26 cellular contexts compared by ENCODE assay signal in genomic region chr5:77316871-77317661, GRCh38.
DNase-seq lines count a peak whose midpoint lies in the region; FAIRE-seq and TF ChIP-seq lines count a peak whose summit lies in the region.
"Had no signal": no experiment of that assay in that cellular context is flagged by ENCODE, and none has a peak within 500 bp of the region (broad histone marks: within the 10 kb centered on the region; RNA-seq: fewer than 3 reads in every experiment).

No MANE protein-coding gene starts in this region.

- TF ChIP-seq CTCF in fibroblast of villous mesenchyme (IDR thresholded peaks at IDR 0.05; ENCODE audit: insufficient read depth, low read depth, low read length) (no peak), uterus (IDR thresholded peaks at IDR 0.05) (no peak), stomach (IDR thresholded peaks at IDR 0.05) (no peak)

- WGBS in stomach, 5 donors: 63 to 86% (median 75%) methylated on average over 1 of the region's 1 CpG

- H3K36me3 ChIP-seq in uterus (no peaks in the 10 kb centered on the region), stomach (no peaks in the 10 kb centered on the region)
- H3K36me3 ChIP-seq: brain microvascular endothelial cell, esophagus muscularis mucosa, left ventricle myocardium inferior, Peyer's patch, WERI-Rb-1 had no signal

- H3K4me1 ChIP-seq in uterus: no peaks in the 10 kb centered on the region
- H3K4me1 ChIP-seq in stomach: no peaks in the 10 kb centered on the region
- H3K4me1 ChIP-seq: esophagus muscularis mucosa, left ventricle myocardium inferior, parathyroid adenoma, Peyer's patch had no signal

- TF ChIP-seq EP300 in stomach (IDR thresholded peaks at IDR 0.05): no peak

- H3K9me3 ChIP-seq in uterus (no peaks in the 10 kb centered on the region), stomach (no peaks in the 10 kb centered on the region)
- H3K9me3 ChIP-seq: esophagus muscularis mucosa, left ventricle myocardium inferior, Peyer's patch had no signal

- no peak overlapping the region for H3K4me3 ChIP-seq in fibroblast of villous mesenchyme (ENCODE audit: low read depth, low read length)
- H3K4me3 ChIP-seq in uterus: no peak overlapping the region
- no peak overlapping the region for H3K4me3 ChIP-seq in stomach
- H3K4me3 ChIP-seq: coronary artery, esophagus muscularis mucosa, left ventricle myocardium inferior, Peyer's patch had no signal

- no peak for FAIRE-seq in GM12892 (lab: Jason Lieb, UNC)
- FAIRE-seq: H1 had no signal

- H3K27ac ChIP-seq in uterus (peak overlapping the region; percentile 19 to 37), stomach (no peak overlapping the region)
- H3K27ac ChIP-seq: brain microvascular endothelial cell, coronary artery, esophagus muscularis mucosa, left ventricle myocardium inferior, parathyroid adenoma, Peyer's patch, WERI-Rb-1 had no signal

- H3K27me3 ChIP-seq in uterus (no peaks in the 10 kb centered on the region), stomach (no peaks in the 10 kb centered on the region)
- H3K27me3 ChIP-seq: brain microvascular endothelial cell, esophagus muscularis mucosa, Peyer's patch had no signal

- TF ChIP-seq POLR2A in uterus (IDR thresholded peaks at IDR 0.05): no peak
- no peak for TF ChIP-seq POLR2A in GM12892 (IDR thresholded peaks at IDR 0.05; ENCODE audit: low read depth, low read length)
- TF ChIP-seq POLR2A in stomach (IDR thresholded peaks at IDR 0.05): no peak

- intact Hi-C loops in uterus (cut with DNase I; ENCODE audit: low total_unique reads): no loop called here
- intact Hi-C loops in stomach (cut with DNase I; ENCODE audit: low total_unique reads): no loop called here

- DNase-seq in GM04504 (ENCODE audit: low read depth): peak; percentile 14
- DNase-seq in RPMI7951 (ENCODE audit: low read depth): peak; percentile 21
- peak; percentile 23 for DNase-seq in fibroblast of villous mesenchyme (ENCODE audit: low read depth)
- no peak for DNase-seq in uterus
- DNase-seq in iPS-NIHi11 (ENCODE audit: low spot score): no peak
- DNase-seq in GM12892 (ENCODE audit: insufficient read length): no peak
- no peak for DNase-seq in stomach
- DNase-seq: activated CD8-positive, alpha-beta memory T cell treated with anti-CD3 and anti-CD28 coated beads, Interleukin-2, amount 50 U/mL, for 4 hours; activated naive CD8-positive, alpha-beta T cell treated with anti-CD3 and anti-CD28 coated beads for 36 hours; AML-193; brain microvascular endothelial cell; COR-L47; DND-41; glutamatergic neuron; left ventricle myocardium inferior; MM.1S; NCI-H1417 treated with DMSO at 0.1 percent for 48 hours; NCI-H510A; NK-92 treated with Interleukin-12 subunit alpha and Interleukin-12 subunit beta, amount 100 ng/mL, for 24 hours; Peyer's patch; substantia nigra; WERI-Rb-1 had no signal

Comparison
In these comparisons a context has a peak if more than half of its experiments do, and no peak if none do; other contexts are left out.
1. DNase-seq: peak in GM04504 (single experiment), RPMI7951 (single experiment) and fibroblast of villous mesenchyme (single experiment); none in uterus (0 of 2), iPS-NIHi11 (single experiment), GM12892 (single experiment) and stomach (single experiment).
2. H3K27ac ChIP-seq: peak in uterus (2 of 2); none in stomach (0 of 5).